ENCODE assay signal across 1 cellular context in genomic region chr13:74168263-74168675, GRCh38.
TF ChIP-seq lines count a peak whose summit lies in the region.

No MANE protein-coding gene starts in this region.

TF ChIP-seq in GM23338, 12 proteins besides CTCF, POLR2A, EP300 and RAD21:
- TF ChIP-seq ZNF462 (CRISPR knock-in tag; IDR thresholded peaks at IDR 0.05) (no peak), EZH2phosphoT487 (IDR thresholded peaks at IDR 0.05; ENCODE audit: unreplicated experiment) (no peak), REST (IDR thresholded peaks at IDR 0.05; ENCODE audit: unreplicated experiment) (no peak), ETS1 (IDR thresholded peaks at IDR 0.05) (no peak), ZNF114 (CRISPR knock-in tag; IDR thresholded peaks at IDR 0.05) (no peak), STAT1 (IDR thresholded peaks at IDR 0.05; ENCODE audit: unreplicated experiment) (no peak), POLR2AphosphoS5 (IDR thresholded peaks at IDR 0.05; ENCODE audit: low read depth) (no peak), EZH2 (IDR thresholded peaks at IDR 0.05; ENCODE audit: low read depth, unreplicated experiment) (no peak), ZNF331 (CRISPR knock-in tag; IDR thresholded peaks at IDR 0.05; ENCODE audit: low read depth) (no peak), NANOG (IDR thresholded peaks at IDR 0.05; ENCODE audit: borderline replicate concordance) (no peak), JUNB (IDR thresholded peaks at IDR 0.05; ENCODE audit: unreplicated experiment) (no peak), CREB1 (CRISPR knock-in tag; IDR thresholded peaks at IDR 0.05; ENCODE audit: low read depth) (no peak)
